ENCODE assay signal across 15 cellular contexts in the genomic region with DNA sequence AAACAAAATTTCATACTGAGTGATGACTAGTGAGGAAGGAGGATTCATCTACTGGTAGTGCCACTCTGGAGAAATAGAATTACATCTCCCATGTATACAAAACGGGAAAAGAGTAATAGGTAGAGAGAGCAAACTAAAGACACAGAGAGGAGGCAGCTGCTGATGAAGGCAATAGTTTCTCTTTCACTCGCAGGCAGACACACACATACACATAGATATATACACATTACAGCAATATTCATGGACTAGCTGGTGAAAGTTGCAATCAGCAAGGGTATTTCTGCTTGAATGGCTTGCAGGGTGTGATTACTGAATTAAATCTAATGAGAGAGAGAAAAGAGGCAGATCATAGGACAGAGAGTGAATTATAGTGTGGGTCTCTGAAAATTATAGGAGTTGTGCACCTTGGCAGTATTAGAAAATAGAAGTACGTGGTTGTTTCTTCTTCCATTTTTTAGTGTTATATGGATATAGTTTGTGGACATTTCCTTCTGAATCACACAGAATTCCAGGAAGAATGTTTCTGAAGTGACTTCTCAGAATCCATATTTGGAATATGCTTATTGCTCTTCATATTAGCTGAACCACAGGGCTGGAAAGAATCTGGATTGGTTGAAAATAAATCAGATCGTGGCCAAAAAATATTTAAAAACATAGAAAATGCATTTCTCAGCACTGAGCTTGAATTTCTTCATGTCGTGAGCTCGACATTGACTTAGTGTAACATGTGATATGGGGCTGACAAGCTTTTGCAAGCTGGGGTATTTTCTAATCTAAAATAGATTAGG.
DNase-seq lines count a peak whose midpoint lies in the region; FAIRE-seq and TF ChIP-seq lines count a peak whose summit lies in the region.
"Had no signal": no experiment of that assay in that cellular context is flagged by ENCODE, and none has a peak within 500 bp of the region (broad histone marks: within the 10 kb centered on the region; RNA-seq: fewer than 3 reads in every experiment).

No MANE protein-coding gene starts in this region.

- no peak overlapping the region for H3K4me3 Mint-ChIP-seq in activated CD4-positive, alpha-beta T cell treated with anti-CD3 and anti-CD28 coated beads, Interleukin-2, amount 10 ng/mL, durations not matched to agents 24 days and 14 days
- H3K4me3 Mint-ChIP-seq in HFFc6 = no peak overlapping the region
- H3K4me3 Mint-ChIP-seq: GM23338 had no signal

- no peak for TF ChIP-seq CTCF in dorsolateral prefrontal cortex (IDR thresholded peaks at IDR 0.05 in 54 of 56, conservative IDR thresholded peaks at IDR 0.05 in 2 of 56; ENCODE audit: low read depth in 1 of 56, partially characterized antibody in 56 of 56)
- TF ChIP-seq CTCF in HFFc6 (IDR thresholded peaks at IDR 0.05) = no peak

- intact Hi-C loops in activated CD4-positive, alpha-beta T cell treated with anti-CD3 and anti-CD28 coated beads, Interleukin-2, amount 10 ng/mL, durations not matched to agents 24 days and 14 days (cut with micrococcal nuclease) = no loop called here
- intact Hi-C loops in dorsolateral prefrontal cortex (cut with DNase I) = no loop called here

- no peak for FAIRE-seq in frontal cortex (lab: Jason Lieb, UNC)
- FAIRE-seq: GM12891 had no signal

- no peaks in the 10 kb centered on the region for H3K27me3 Mint-ChIP-seq in activated CD4-positive, alpha-beta T cell treated with anti-CD3 and anti-CD28 coated beads, Interleukin-2, amount 10 ng/mL, durations not matched to agents 24 days and 14 days
- no peaks in the 10 kb centered on the region for H3K27me3 Mint-ChIP-seq in HFFc6 (ENCODE audit: insufficient read depth)

- H3K27me3 ChIP-seq in dorsolateral prefrontal cortex = no peaks in the 10 kb centered on the region

- DNase-seq in activated CD4-positive, alpha-beta T cell treated with anti-CD3 and anti-CD28 coated beads, Interleukin-2, amount 10 ng/mL, durations not matched to agents 24 days and 14 days = peak; percentile 4
- no peak for DNase-seq in activated CD4-positive, alpha-beta T cell treated with anti-CD3 and anti-CD28 coated beads, Interleukin-2, amount 50 U/mL, for 48 hours
- peak; percentile 21 for DNase-seq in NCI-H69 (lab: John Stamatoyannopoulos, UW)
- DNase-seq in dorsolateral prefrontal cortex = no peak
- peak; percentile 43 for DNase-seq in stromal cell of bone marrow (ENCODE audit: low read depth)
- DNase-seq in frontal cortex (ENCODE audit: low spot score in 2 of 2) = no peak
- DNase-seq in NCI-H1092 (lab: John Stamatoyannopoulos, UW) = no peak
- no peak for DNase-seq in HFFc6
- DNase-seq: Caco-2, NCI-H2029 treated with DMSO at 0.1 percent for 48 hours, NCI-H524 treated with DMSO at 0.1 percent for 48 hours had no signal

- H3K4me1 Mint-ChIP-seq in activated CD4-positive, alpha-beta T cell treated with anti-CD3 and anti-CD28 coated beads, Interleukin-2, amount 10 ng/mL, durations not matched to agents 24 days and 14 days = no peaks in the 10 kb centered on the region
- peaks cover 19% of the 10 kb centered on the region for H3K4me1 Mint-ChIP-seq in HFFc6 (ENCODE audit: low read depth)

- no peak overlapping the region for H3K27ac Mint-ChIP-seq in activated CD4-positive, alpha-beta T cell treated with anti-CD3 and anti-CD28 coated beads, Interleukin-2, amount 10 ng/mL, durations not matched to agents 24 days and 14 days
- H3K27ac Mint-ChIP-seq in HFFc6 = no peak overlapping the region
- H3K27ac Mint-ChIP-seq: GM23338 had no signal

- no peaks in the 10 kb centered on the region for H3K9me3 Mint-ChIP-seq in activated CD4-positive, alpha-beta T cell treated with anti-CD3 and anti-CD28 coated beads, Interleukin-2, amount 10 ng/mL, durations not matched to agents 24 days and 14 days
- no peaks in the 10 kb centered on the region; the same call in 1 of the 2 replicates for H3K9me3 Mint-ChIP-seq in HFFc6
- H3K9me3 Mint-ChIP-seq: GM23338 had no signal

- H3K4me3 ChIP-seq in dorsolateral prefrontal cortex = peak overlapping the region in 31 of 59 donors; percentile 0 to 48 (median 19)
- H3K4me3 ChIP-seq: GM23338 had no signal

- H3K27ac ChIP-seq in dorsolateral prefrontal cortex = no peak overlapping the region
- H3K27ac ChIP-seq: C4-2B, KMS-11 had no signal

- H3K36me3 Mint-ChIP-seq in activated CD4-positive, alpha-beta T cell treated with anti-CD3 and anti-CD28 coated beads, Interleukin-2, amount 10 ng/mL, durations not matched to agents 24 days and 14 days (ENCODE audit: low read depth) = no peaks in the 10 kb centered on the region
- H3K36me3 Mint-ChIP-seq in HFFc6 (ENCODE audit: low read depth) = no peaks in the 10 kb centered on the region

Comparison
In these comparisons a context has a peak if more than half of its experiments do, and no peak if none do; other contexts are left out.
1. DNase-seq: peak in activated CD4-positive, alpha-beta T cell treated with anti-CD3 and anti-CD28 coated beads, Interleukin-2, amount 10 ng/mL, durations not matched to agents 24 days and 14 days (single experiment), NCI-H69 (single experiment) and stromal cell of bone marrow (single experiment); none in activated CD4-positive, alpha-beta T cell treated with anti-CD3 and anti-CD28 coated beads, Interleukin-2, amount 50 U/mL, for 48 hours (0 of 2), dorsolateral prefrontal cortex (0 of 10), frontal cortex (0 of 2), NCI-H1092 (single experiment) and HFFc6 (single experiment).